ENCODE assay signal across 8 cellular contexts in the genomic region with DNA sequence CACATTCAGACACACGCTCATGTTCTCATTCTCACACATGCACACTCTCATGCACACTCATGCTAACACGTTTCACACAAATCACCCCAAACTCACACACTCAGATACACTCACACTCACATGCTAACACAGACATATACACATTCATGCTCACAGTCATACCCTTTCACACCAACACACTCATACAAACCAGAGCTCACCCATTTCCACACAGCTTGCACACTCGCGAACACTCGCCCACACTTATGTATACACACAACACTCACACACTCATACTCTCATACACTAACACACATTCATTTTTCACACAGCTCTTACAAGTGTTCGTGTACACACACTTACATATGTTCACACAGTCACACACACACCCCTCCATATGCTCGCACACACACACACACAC.
A peak's percentile ranks its signal among the peaks of the same experiment; 100 is the strongest.
DNase-seq lines count a peak whose midpoint lies in the region; ATAC-seq and TF ChIP-seq lines count a peak whose summit lies in the region.

No MANE protein-coding gene starts in this region.

- peaks cover 6% of the 10 kb centered on the region for H3K4me1 Mint-ChIP-seq in stimulated activated memory B cell treated with anti-CD40 and anti-IgM and Interleukin-4, amounts not matched to agents 10 μg/mL and 1 μg/mL and 100 μg/mL, for 72 hours

- no peaks in the 10 kb centered on the region for H3K9me3 ChIP-seq in PC-3 (ENCODE audit: low read length)
- H3K9me3 ChIP-seq in muscle layer of colon (ENCODE audit: low read length), result no peaks in the 10 kb centered on the region
- no peaks in the 10 kb centered on the region for H3K9me3 ChIP-seq in stomach smooth muscle (ENCODE audit: control insufficient read depth in 2 of 2, low read length in 2 of 2)

- no peak overlapping the region for H3K27ac Mint-ChIP-seq in stimulated activated memory B cell treated with anti-CD40 and anti-IgM and Interleukin-4, amounts not matched to agents 10 μg/mL and 1 μg/mL and 100 μg/mL, for 72 hours

- TF ChIP-seq CTCF in PC-3 (conservative IDR thresholded peaks at IDR 0.05; ENCODE audit: low read depth, low read length) (no peak), coronary artery (IDR thresholded peaks at IDR 0.05) (no peak)

- no peaks in the 10 kb centered on the region for H3K79me2 ChIP-seq in PC-3 (ENCODE audit: low read length)

- intact Hi-C loops in PC-3 (cut with micrococcal nuclease), result no loop called here

- H3F3A ChIP-seq in PC-3 (ENCODE audit: low read length, unreplicated experiment), result peaks cover 5% of the 10 kb centered on the region

- ATAC-seq in PC-3 (no peak), GM21515 (IDR thresholded peaks at IDR 0.05; ENCODE audit: unreplicated experiment) (no peak)
- ATAC-seq in stimulated activated memory B cell treated with anti-CD40 and anti-IgM and Interleukin-4, amounts not matched to agents 10 μg/mL and 1 μg/mL and 100 μg/mL, for 72 hours, result no peak

- H3K4me2 ChIP-seq in PC-3 (ENCODE audit: low read length), result no peak overlapping the region

- H3K4me1 ChIP-seq in PC-3 (ENCODE audit: insufficient read depth, low read length), result peaks cover 44% of the 10 kb centered on the region
- H3K4me1 ChIP-seq in muscle layer of colon (ENCODE audit: insufficient read depth, low read length), result peaks cover 44% of the 10 kb centered on the region
- H3K4me1 ChIP-seq in stomach smooth muscle (ENCODE audit: control insufficient read depth, insufficient read depth, low read length), result peaks cover 38% of the 10 kb centered on the region

- H3K36me3 ChIP-seq in PC-3 (ENCODE audit: low read depth, low read length), result no peaks in the 10 kb centered on the region
- no peaks in the 10 kb centered on the region for H3K36me3 ChIP-seq in muscle layer of colon (ENCODE audit: insufficient read depth, low read length)
- no peaks in the 10 kb centered on the region for H3K36me3 ChIP-seq in stomach smooth muscle (ENCODE audit: control insufficient read depth in 2 of 2, insufficient read depth in 2 of 2, low read length in 2 of 2)

- no TSS peak for BruUV-seq in PC-3 (replicated peaks; lab: Mats Ljungman, UMichigan)

- peaks cover 14% of the 10 kb centered on the region for H3K27me3 Mint-ChIP-seq in stimulated activated memory B cell treated with anti-CD40 and anti-IgM and Interleukin-4, amounts not matched to agents 10 μg/mL and 1 μg/mL and 100 μg/mL, for 72 hours

- no peak overlapping the region for H3K4me3 Mint-ChIP-seq in stimulated activated memory B cell treated with anti-CD40 and anti-IgM and Interleukin-4, amounts not matched to agents 10 μg/mL and 1 μg/mL and 100 μg/mL, for 72 hours

- H3K9me3 Mint-ChIP-seq in stimulated activated memory B cell treated with anti-CD40 and anti-IgM and Interleukin-4, amounts not matched to agents 10 μg/mL and 1 μg/mL and 100 μg/mL, for 72 hours, result peaks cover 3% of the 10 kb centered on the region

- CTCF ChIA-PET in PC-3 (lab: Charles Lee), result no interaction called here

- POLR2A ChIA-PET in PC-3 (lab: Charles Lee; ENCODE audit: unreplicated experiment), result no interaction called here

- H3K9me2 ChIP-seq in PC-3 (replicated peaks; ENCODE audit: low read length), result no peaks in the 10 kb centered on the region

- H3K27ac ChIP-seq in PC-3 (ENCODE audit: low read length), result 0 out of 2 replicates have a peak overlapping the region, but pooled peaks have one; percentile 28
- H3K27ac ChIP-seq in coronary artery, result peak overlapping the region; percentile 35 to 84
- peak overlapping the region; percentile 60 for H3K27ac ChIP-seq in muscle layer of colon (ENCODE audit: low read depth, low read length)
- peak overlapping the region; percentile 95 for H3K27ac ChIP-seq in stomach smooth muscle (ENCODE audit: low read length)

- DNase-seq in PC-3, result no peak
- DNase-seq in coronary artery (ENCODE audit: low spot score), result no peak
- DNase-seq in nucleus accumbens (lab: John Stamatoyannopoulos, UW), result no peak
- DNase-seq in activated T-cell treated with anti-CD3 and anti-CD28 coated beads, Interleukin-2, amount 50 U/mL, for 1 hour, result no peak

- H3K27me3 ChIP-seq in PC-3 (ENCODE audit: low read length) (no peaks in the 10 kb centered on the region), muscle layer of colon (ENCODE audit: control insufficient read depth in 1 of 2, insufficient read depth in 2 of 2, low read length in 2 of 2) (no peaks in the 10 kb centered on the region), stomach smooth muscle (ENCODE audit: control insufficient read depth in 1 of 2, insufficient read depth in 2 of 2, low read length in 2 of 2) (no peaks in the 10 kb centered on the region)

- H4K20me1 ChIP-seq in PC-3 (ENCODE audit: low read length), result no peaks in the 10 kb centered on the region

- H3K4me3 ChIP-seq in PC-3 (ENCODE audit: low read length) (no peak overlapping the region), coronary artery (no peak overlapping the region), muscle layer of colon (ENCODE audit: low read depth in 1 of 2, low read length in 2 of 2) (no peak overlapping the region), stomach smooth muscle (ENCODE audit: low read length in 2 of 2) (no peak overlapping the region)

- no peaks in the 10 kb centered on the region for H3K36me3 Mint-ChIP-seq in stimulated activated memory B cell treated with anti-CD40 and anti-IgM and Interleukin-4, amounts not matched to agents 10 μg/mL and 1 μg/mL and 100 μg/mL, for 72 hours

- no peak overlapping the region for H2AFZ ChIP-seq in PC-3 (ENCODE audit: low read length)

- H3K9ac ChIP-seq in PC-3 (ENCODE audit: low read length) (no peak overlapping the region), muscle layer of colon (ENCODE audit: low read length) (peak overlapping the region; percentile 12), stomach smooth muscle (ENCODE audit: low read length in 2 of 2) (peak overlapping the region; percentile 62 to 68)

Comparison
In these comparisons a context has a peak if more than half of its experiments do, and no peak if none do; other contexts are left out.
1. H3K27ac ChIP-seq: peak in every context shown above with its lines; median percentile 95 in stomach smooth muscle; 60 in muscle layer of colon; 60 in coronary artery; 28 in PC-3.